Comparison of ENCODE assay signal across 18 cellular contexts in genomic region chr10:116130006-116130405, GRCh38.
DNase-seq lines count a peak whose midpoint lies in the region; ATAC-seq, FAIRE-seq and TF ChIP-seq lines count a peak whose summit lies in the region.
"Had no signal": no experiment of that assay in that cellular context is flagged by ENCODE, and none has a peak within 500 bp of the region (broad histone marks: within the 10 kb centered on the region; RNA-seq: fewer than 3 reads in every experiment).

No MANE protein-coding gene starts in this region.

- 45 to 98% (median 84%) methylated on average over 1 of the region's 1 CpG for WGBS in spleen, 5 donors

- no peak for ATAC-seq in HG02588 (IDR thresholded peaks at IDR 0.05; ENCODE audit: unreplicated experiment)
- ATAC-seq: CD8-positive, alpha-beta T cell; GM12878 had no signal

- no peak overlapping the region for H3K4me3 ChIP-seq in HEK293 (ENCODE audit: low read depth, low read length)
- no peak overlapping the region for H3K4me3 ChIP-seq in kidney (ENCODE audit: low read length in 2 of 2)
- no peak overlapping the region for H3K4me3 ChIP-seq in spleen
- H3K4me3 ChIP-seq: BLaER1, GM12878, HAP-1 had no signal

- TF ChIP-seq CTCF in HEK293 (tag by site-specific recombination; IDR thresholded peaks at IDR 0.05) (no peak), kidney (IDR thresholded peaks at IDR 0.05; ENCODE audit: borderline replicate concordance, extremely low read depth, insufficient read depth) (no peak), spleen (IDR thresholded peaks at IDR 0.05 in 8 of 11, conservative IDR thresholded peaks at IDR 0.05 in 3 of 11) (no peak)

- no peak overlapping the region for H3K9ac ChIP-seq in kidney (ENCODE audit: low read length in 2 of 2)
- H3K9ac ChIP-seq: BLaER1 had no signal

- no peaks in the 10 kb centered on the region for H3K4me1 ChIP-seq in HEK293 (ENCODE audit: control insufficient read depth, insufficient read depth, low read length)
- H3K4me1 ChIP-seq in kidney (ENCODE audit: control insufficient read depth in 1 of 2, insufficient read depth in 1 of 2, low read depth in 1 of 2, low read length in 2 of 2): no peaks in the 10 kb centered on the region
- H3K4me1 ChIP-seq in spleen: no peaks in the 10 kb centered on the region
- H3K4me1 ChIP-seq: BLaER1, Caco-2, HAP-1 had no signal

- FAIRE-seq in endometrium (lab: Jason Lieb, UNC) (peak; percentile 62), kidney (lab: Jason Lieb, UNC) (peak; percentile 86)
- FAIRE-seq: GM12878, H54 had no signal

- no peak overlapping the region for H3K27ac ChIP-seq in HEK293 (ENCODE audit: extremely low read depth, low read depth, low read length)
- no peak overlapping the region for H3K27ac ChIP-seq in kidney (ENCODE audit: low read depth in 2 of 2, low read length in 2 of 2)
- no peak overlapping the region for H3K27ac ChIP-seq in spleen
- H3K27ac ChIP-seq: BLaER1, C4-2B had no signal

- H3K9me3 ChIP-seq in HEK293 (ENCODE audit: control insufficient read depth, insufficient read depth, low read depth, low read length): no peaks in the 10 kb centered on the region; the same call in 1 of the 2 replicates
- no peaks in the 10 kb centered on the region for H3K9me3 ChIP-seq in kidney (ENCODE audit: control insufficient read depth in 1 of 2, low read length in 2 of 2)
- peaks cover 0 to 15% (median 0%) of the 10 kb centered on the region in 8 donors for H3K9me3 ChIP-seq in spleen
- H3K9me3 ChIP-seq: HAP-1 had no signal

- H3K27me3 ChIP-seq in spleen (replicated peaks in 1 of 7): no peaks in the 10 kb centered on the region
- H3K27me3 ChIP-seq: BLaER1 had no signal

- DNase-seq in kidney: no peak
- DNase-seq in mesenteric fat pad (ENCODE audit: low spot score): no peak
- DNase-seq in spleen: no peak
- DNase-seq: Caco-2; CD4-positive, CD25-positive, alpha-beta regulatory T cell; CD8-positive, alpha-beta T cell; DMS153; DND-41; GDM1; GOT3 had no signal

- POLR2A ChIA-PET in HEK293 (lab: Yijun Ruan, JAX): no interaction called here

- intact Hi-C loops in kidney (cut with DNase I) (no loop called here), spleen (cut with DNase I; ENCODE audit: low total_unique reads) (no loop called here)

- H3K36me3 ChIP-seq in HEK293 (ENCODE audit: control insufficient read depth in 2 of 2, insufficient read depth in 1 of 2, low read length in 2 of 2) (no peaks in the 10 kb centered on the region), kidney (ENCODE audit: control insufficient read depth in 1 of 2, insufficient read depth in 2 of 2, low read length in 2 of 2) (no peaks in the 10 kb centered on the region), spleen (no peaks in the 10 kb centered on the region)
- H3K36me3 ChIP-seq: BLaER1, HAP-1 had no signal

- TF ChIP-seq POLR2A in spleen (IDR thresholded peaks at IDR 0.05): no peak

- CTCF ChIA-PET in HEK293 (lab: Yijun Ruan, JAX): interaction anchor here (1.0 to 2.2 kb wide), 2 partner anchors 9 to 423 kb away, joined by 3 to 11 read pairs; no protein-coding TSS in a partner anchor

TF ChIP-seq in HEK293, 187 proteins besides CTCF, POLR2A, EP300 and RAD21:
- peak; percentile 98 for TF ChIP-seq ZNF248 (tag by site-specific recombination; IDR thresholded peaks at IDR 0.05)
- no peak for TF ChIP-seq ZNF37A (tag by site-specific recombination; IDR thresholded peaks at IDR 0.05)
- no peak for TF ChIP-seq ZFP3 (tag by site-specific recombination; IDR thresholded peaks at IDR 0.05; ENCODE audit: low read depth)
- TF ChIP-seq ZSCAN18 (tag by site-specific recombination; IDR thresholded peaks at IDR 0.05): no peak
